9 cellular contexts compared by ENCODE assay signal in genomic region chr6:30211899-30212298, GRCh38. TPM values are rescaled to one million over a fixed set of nuclear protein-coding genes. Genes with fewer than 3 reads are reported as not detected.
DNase-seq lines count a peak whose midpoint lies in the region; ATAC-seq and TF ChIP-seq lines count a peak whose summit lies in the region.
"Had no signal": no experiment of that assay in that cellular context is flagged by ENCODE, and none has a peak within 500 bp of the region (broad histone marks: within the 10 kb centered on the region; RNA-seq: fewer than 3 reads in every experiment).

No MANE protein-coding gene starts in this region.

- no peaks in the 10 kb centered on the region for H3K9me3 Mint-ChIP-seq in stimulated activated naive CD8-positive, alpha-beta T cell treated with anti-CD3 and anti-CD28 coated beads, Interleukin-15, Interleukin-2, amounts not matched to agents 100 ng/mL and 50 ng/mL, for 24 hours
- no peaks in the 10 kb centered on the region for H3K9me3 Mint-ChIP-seq in brain
- H3K9me3 Mint-ChIP-seq in mesothelial cell of epicardium = no peaks in the 10 kb centered on the region

- no peak for TF ChIP-seq CTCF in brain (conservative IDR thresholded peaks at IDR 0.05)
- TF ChIP-seq CTCF in mesothelial cell of epicardium (IDR thresholded peaks at IDR 0.05; ENCODE audit: unreplicated experiment) = no peak
- no peak for TF ChIP-seq CTCF in GM20000 (IDR thresholded peaks at IDR 0.05; ENCODE audit: extremely low read depth, missing control alignments)

- H3K27me3 Mint-ChIP-seq in stimulated activated naive CD8-positive, alpha-beta T cell treated with anti-CD3 and anti-CD28 coated beads, Interleukin-15, Interleukin-2, amounts not matched to agents 100 ng/mL and 50 ng/mL, for 24 hours = no peaks in the 10 kb centered on the region
- H3K27me3 Mint-ChIP-seq in brain (peaks cover 15% of the 10 kb centered on the region), mesothelial cell of epicardium (ENCODE audit: low read depth) (no peaks in the 10 kb centered on the region)

- H3K4me3 Mint-ChIP-seq in stimulated activated naive CD8-positive, alpha-beta T cell treated with anti-CD3 and anti-CD28 coated beads, Interleukin-15, Interleukin-2, amounts not matched to agents 100 ng/mL and 50 ng/mL, for 24 hours = peak overlapping the region; percentile 92
- H3K4me3 Mint-ChIP-seq in brain (peak overlapping the region; percentile 91 to 99 (median 94)), mesothelial cell of epicardium (peak overlapping the region; percentile 98)

- H3K36me3 Mint-ChIP-seq in stimulated activated naive CD8-positive, alpha-beta T cell treated with anti-CD3 and anti-CD28 coated beads, Interleukin-15, Interleukin-2, amounts not matched to agents 100 ng/mL and 50 ng/mL, for 24 hours (ENCODE audit: low read depth) = peaks cover 32% of the 10 kb centered on the region
- H3K36me3 Mint-ChIP-seq in brain (peaks cover 5% of the 10 kb centered on the region), mesothelial cell of epicardium (peaks cover 4% of the 10 kb centered on the region)

- no peak for ATAC-seq in stimulated activated naive CD8-positive, alpha-beta T cell treated with anti-CD3 and anti-CD28 coated beads, Interleukin-15, Interleukin-2, amounts not matched to agents 100 U/mL and 50 U/mL, for 24 hours
- no peak for ATAC-seq in GM21576 (IDR thresholded peaks at IDR 0.05; ENCODE audit: unreplicated experiment)

- peaks cover 76% of the 10 kb centered on the region for H3K4me1 Mint-ChIP-seq in stimulated activated naive CD8-positive, alpha-beta T cell treated with anti-CD3 and anti-CD28 coated beads, Interleukin-15, Interleukin-2, amounts not matched to agents 100 ng/mL and 50 ng/mL, for 24 hours (ENCODE audit: low read depth)
- H3K4me1 Mint-ChIP-seq in brain (peaks cover 79% of the 10 kb centered on the region), mesothelial cell of epicardium (peaks cover 58% of the 10 kb centered on the region)

- no peak for DNase-seq in stimulated activated naive CD8-positive, alpha-beta T cell treated with anti-CD3 and anti-CD28 coated beads, Interleukin-15, Interleukin-2, amounts not matched to agents 100 U/mL and 50 U/mL, for 24 hours
- DNase-seq in mesothelial cell of epicardium (ENCODE audit: low spot score in 2 of 2, unreplicated experiment in 2 of 2) = no peak
- no peak for DNase-seq in superior temporal gyrus (ENCODE audit: extremely low spot score)
- no peak for DNase-seq in stimulated activated CD4-positive, alpha-beta T cell treated with anti-CD3 and anti-CD28 coated beads, Interleukin-2, amount 100 ng/mL, for 24 hours
- DNase-seq in GM20000 (ENCODE audit: low spot score) = no peak
- DNase-seq: posterior cingulate gyrus had no signal

- peak overlapping the region; percentile 97 for H3K27ac Mint-ChIP-seq in stimulated activated naive CD8-positive, alpha-beta T cell treated with anti-CD3 and anti-CD28 coated beads, Interleukin-15, Interleukin-2, amounts not matched to agents 100 ng/mL and 50 ng/mL, for 24 hours
- H3K27ac Mint-ChIP-seq in brain (peak overlapping the region; percentile 34 to 99 (median 96)), mesothelial cell of epicardium (peak overlapping the region; percentile 100)

RNA-seq across cellular contexts. Expression of gene TRIM26, which starts 1.3 kb away (rescaled TPM):
- 57.2 TPM for polyA plus RNA-seq in brain (ENCODE audit: insufficient read depth, low read depth, low replicate concordance)
- total RNA-seq in mesothelial cell of epicardium = 55.4 to 58.3 TPM (median 56.9 TPM) in 3 replicates

RNA-seq across cellular contexts. Expression of gene TRIM15, which starts 48.6 kb away (rescaled TPM):
- polyA plus RNA-seq in brain (ENCODE audit: insufficient read depth, low read depth, low replicate concordance) = not detected
- total RNA-seq in mesothelial cell of epicardium = not detected in 3 replicates

RNA-seq across cellular contexts. Expression of gene TRIM10, which starts 50.9 kb away (rescaled TPM):
- polyA plus RNA-seq in brain (ENCODE audit: insufficient read depth, low read depth, low replicate concordance) = not detected
- total RNA-seq in mesothelial cell of epicardium = not detected in 3 replicates
